3 cellular contexts compared by ENCODE assay signal in the genomic region with DNA sequence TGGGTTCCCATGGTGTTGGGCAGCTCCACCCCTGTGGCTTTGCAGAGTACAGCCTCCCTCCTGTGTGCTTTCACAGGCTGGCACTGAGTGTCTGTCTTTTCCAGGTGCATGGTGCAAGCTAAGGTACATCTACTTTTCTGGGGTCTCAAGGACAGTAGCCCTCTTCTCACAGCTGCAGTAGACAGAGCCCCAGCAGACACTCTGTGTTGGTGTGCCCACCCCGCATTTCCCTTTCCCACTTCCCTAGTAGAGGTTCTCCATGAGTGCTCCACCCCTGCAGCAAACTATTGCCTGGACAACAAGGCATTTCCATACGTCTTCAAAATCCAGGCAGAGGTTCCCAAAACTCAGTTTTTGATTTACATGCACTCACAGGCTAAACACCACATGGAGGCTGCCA.
"Had no signal": no experiment of that assay in that cellular context is flagged by ENCODE, and none has a peak within 500 bp of the region (broad histone marks: within the 10 kb centered on the region; RNA-seq: fewer than 3 reads in every experiment).

No MANE protein-coding gene starts in this region.

- H3K4me3 ChIP-seq: GM12878 had no signal

- ATAC-seq: GM12878 had no signal

- DNase-seq: GDM1, GF-D8 had no signal
